Comparison of ENCODE assay signal across 8 cellular contexts in genomic region chr11:13339196-13340153, GRCh38.
A peak's percentile ranks its signal among the peaks of the same experiment; 100 is the strongest.
DNase-seq lines count a peak whose midpoint lies in the region; ATAC-seq and TF ChIP-seq lines count a peak whose summit lies in the region.

No MANE protein-coding gene starts in this region.

- peak; percentile 63 to 82 (median 74) for ATAC-seq in right lobe of liver
- no peak for ATAC-seq in GM21526 (IDR thresholded peaks at IDR 0.05; ENCODE audit: low FRiP score, unreplicated experiment)
- ATAC-seq in HG02852 (IDR thresholded peaks at IDR 0.05; ENCODE audit: unreplicated experiment) = no peak

- peaks cover 0 to 73% (median 31%) of the 10 kb centered on the region in 4 donors for H3K4me1 ChIP-seq in right lobe of liver

- H3K4me1 Mint-ChIP-seq in CD14-positive monocyte = peaks cover 39% of the 10 kb centered on the region

- peak overlapping the region in 1 of 3 donors; percentile 21 for H3K27ac ChIP-seq in right lobe of liver

- intact Hi-C loops in right lobe of liver (cut with DNase I) (loop anchor here (5.0 to 10.0 kb wide), 3 partner anchors 55 to 132 kb away; no protein-coding TSS in a partner anchor), CD14-positive monocyte (cut with micrococcal nuclease) (loop anchor here (5.0 to 10.0 kb wide), 3 partner anchors 125 to 372 kb away; no protein-coding TSS in a partner anchor)

- TF ChIP-seq POLR2A in right lobe of liver (IDR thresholded peaks at IDR 0.05) = no peak

- in situ Hi-C loops in Caki2 (cut with HindIII; ENCODE audit: low pct_unique_long_range_greater_than_20kb, low sequenced_read_pairs) (no loop called here), astrocyte of the cerebellum (cut with HindIII; ENCODE audit: low sequenced_read_pairs) (no loop called here)

- DNase-seq in Caki2 (ENCODE audit: low read depth) (peak; percentile 79), astrocyte of the cerebellum (ENCODE audit: low read depth) (peak; percentile 48), right lobe of liver (peak in 1 of 3 donors; percentile 84), DMS114 treated with DMSO at 0.1 percent for 48 hours (lab: John Stamatoyannopoulos, UW; ENCODE audit: unreplicated experiment) (no peak), CD14-positive monocyte (ENCODE audit: low spot score) (no peak)
- DNase-seq in Jurkat, Clone E6-1 (ENCODE audit: low read depth, low spot score) = peak; percentile 37

- no peaks in the 10 kb centered on the region for H3K36me3 ChIP-seq in right lobe of liver

- 32% methylated on average over 11 of the region's 11 CpGs for WGBS in right lobe of liver (ENCODE audit: insufficient coverage, low coverage, low lambda C conversion rate, missing lambda C conversion rate)

- peak overlapping the region in 2 of 7 donors; percentile 38 to 79 for H3K27ac Mint-ChIP-seq in CD14-positive monocyte

- TF ChIP-seq CTCF in astrocyte of the cerebellum (IDR thresholded peaks at IDR 0.05; ENCODE audit: low read depth, low read length, missing control alignments) (no peak), right lobe of liver (IDR thresholded peaks at IDR 0.05) (no peak), CD14-positive monocyte (IDR thresholded peaks at IDR 0.05) (no peak)

- H3K4me3 Mint-ChIP-seq in CD14-positive monocyte = no peak overlapping the region

- H3K4me3 ChIP-seq in Jurkat, Clone E6-1 (ENCODE audit: low read length) = no peak overlapping the region
- no peak overlapping the region for H3K4me3 ChIP-seq in astrocyte of the cerebellum (ENCODE audit: low read depth, low read length)
- H3K4me3 ChIP-seq in right lobe of liver = peak overlapping the region in 1 of 3 donors; percentile 41

- peaks cover 24 to 42% of the 10 kb centered on the region in 2 donors for H3K36me3 Mint-ChIP-seq in CD14-positive monocyte

- H3K27me3 ChIP-seq in right lobe of liver = no peaks in the 10 kb centered on the region

- H3K9me3 Mint-ChIP-seq in CD14-positive monocyte = no peaks in the 10 kb centered on the region

- no peaks in the 10 kb centered on the region for H3K9me3 ChIP-seq in right lobe of liver

- peaks cover 0 to 3% (median 1%) of the 10 kb centered on the region in 3 donors for H3K27me3 Mint-ChIP-seq in CD14-positive monocyte (ENCODE audit: low read depth in 3 of 3)

Comparison
In these comparisons a context has a peak if more than half of its experiments do, and no peak if none do; other contexts are left out.
1. DNase-seq: peak in Caki2 (single experiment), Jurkat, Clone E6-1 (single experiment) and astrocyte of the cerebellum (single experiment); none in DMS114 treated with DMSO at 0.1 percent for 48 hours (single experiment) and CD14-positive monocyte (single experiment).
2. ATAC-seq: peak in right lobe of liver (4 of 4); none in GM21526 (single experiment) and HG02852 (single experiment).